21 cellular contexts compared by ENCODE assay signal in the genomic region with DNA sequence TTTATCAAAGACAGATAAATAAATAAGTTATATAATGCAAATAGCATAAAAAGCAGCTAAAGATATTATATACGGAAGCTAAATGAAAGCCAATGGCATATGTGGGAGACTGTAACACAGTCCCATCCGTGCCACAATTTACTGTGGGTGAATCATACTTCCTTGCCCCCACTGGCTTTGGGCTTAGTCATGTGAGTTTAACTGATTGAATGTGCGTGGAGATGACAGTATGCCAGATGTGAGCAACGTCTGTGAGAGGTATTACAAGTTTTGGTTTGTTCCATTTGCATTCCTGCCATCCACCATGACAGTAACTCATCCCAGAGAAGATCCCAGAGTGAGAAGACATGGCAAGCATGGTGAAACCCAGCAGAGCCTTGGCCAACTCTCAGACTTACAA.
A peak's percentile ranks its signal among the peaks of the same experiment; 100 is the strongest.
DNase-seq lines count a peak whose midpoint lies in the region; TF ChIP-seq lines count a peak whose summit lies in the region.
"Had no signal": no experiment of that assay in that cellular context is flagged by ENCODE, and none has a peak within 500 bp of the region (broad histone marks: within the 10 kb centered on the region; RNA-seq: fewer than 3 reads in every experiment).

No MANE protein-coding gene starts in this region.

- H2BK120ac ChIP-seq in mesenchymal stem cell (ENCODE audit: low read depth, low read length): no peak overlapping the region

- H3K36me3 ChIP-seq in brain microvascular endothelial cell (replicated peaks): no peaks in the 10 kb centered on the region
- H3K36me3 ChIP-seq in mesenchymal stem cell (ENCODE audit: control insufficient read depth in 1 of 2, insufficient read depth in 2 of 2, low read depth in 1 of 2, low read length in 2 of 2): no peaks in the 10 kb centered on the region
- H3K36me3 ChIP-seq: left lung, tibial artery had no signal

- H3K4me3 ChIP-seq in brain microvascular endothelial cell (ENCODE audit: low read depth, low read length): no peak overlapping the region
- H3K4me3 ChIP-seq in mesenchymal stem cell (ENCODE audit: insufficient read depth in 1 of 2, low read depth in 1 of 2, low read length in 2 of 2): no peak overlapping the region
- H3K4me3 ChIP-seq: body of pancreas, K562, left lung, tibial artery had no signal

- H3K9ac ChIP-seq in mesenchymal stem cell (ENCODE audit: low read length): no peak overlapping the region

- H2AK5ac ChIP-seq in mesenchymal stem cell (ENCODE audit: low read length, severe bottlenecking): no peak overlapping the region

- no peak for TF ChIP-seq CTCF in brain microvascular endothelial cell (IDR thresholded peaks at IDR 0.05; ENCODE audit: low read depth, low read length, missing control alignments)

- H3K27me3 ChIP-seq in brain microvascular endothelial cell (replicated peaks) (no peaks in the 10 kb centered on the region), mesenchymal stem cell (ENCODE audit: control insufficient read depth in 1 of 2, insufficient read depth in 1 of 2, low read length in 2 of 2) (no peaks in the 10 kb centered on the region)
- H3K27me3 ChIP-seq: body of pancreas, left lung, tibial artery had no signal

- WGBS in mesenchymal stem cell: 14% methylated on average over 4 of the region's 4 CpGs

- no peak overlapping the region for H3K23ac ChIP-seq in mesenchymal stem cell (ENCODE audit: low read length in 2 of 2)

- H3K27ac ChIP-seq in brain microvascular endothelial cell: peak overlapping the region; percentile 44
- no peak overlapping the region for H3K27ac ChIP-seq in mesenchymal stem cell (ENCODE audit: low read length, poor library complexity, severe bottlenecking)
- H3K27ac ChIP-seq: body of pancreas, left lung, tibial artery had no signal

- H4K8ac ChIP-seq in mesenchymal stem cell (ENCODE audit: low read length): peak overlapping the region; percentile 75

- DNase-seq in GM03348 (ENCODE audit: low spot score) (peak; percentile 56), MV-4-11 (lab: John Stamatoyannopoulos, UW) (peak; percentile 69), brain microvascular endothelial cell (peak; percentile 83), mesenchymal stem cell (peak; percentile 69), NCI-H446 (lab: John Stamatoyannopoulos, UW) (no peak), NCI-H82 treated with DMSO at 0.1 percent for 48 hours (lab: John Stamatoyannopoulos, UW; ENCODE audit: unreplicated experiment) (no peak), superior temporal gyrus (ENCODE audit: extremely low spot score) (no peak), NCI-H526 treated with DMSO at 0.1 percent for 48 hours (lab: John Stamatoyannopoulos, UW) (no peak)
- DNase-seq: activated CD4-positive, alpha-beta T cell treated with anti-CD3 and anti-CD28 coated beads for 1 hour; activated CD8-positive, alpha-beta memory T cell treated with anti-CD3 and anti-CD28 coated beads, Interleukin-2, amount 50 U/mL, for 4 hours; activated naive CD4-positive, alpha-beta T cell; body of pancreas; foreskin melanocyte; GF-D8; left lung; NCI-H1694 treated with DMSO at 0.1 percent for 48 hours; NCI-H524 treated with DMSO at 0.1 percent for 48 hours; stimulated activated CD4-positive, alpha-beta T cell treated with anti-CD3 and anti-CD28 coated beads, Interleukin-4, amount 100 ng/mL, for 1 hour; stimulated activated CD8-positive, alpha-beta memory T cell treated with anti-CD3 and anti-CD28 coated beads, Interleukin-4, amount 100 ng/mL, for 48 hours; tibial artery had no signal

- H3K9me3 ChIP-seq in mesenchymal stem cell (ENCODE audit: control insufficient read depth, low read length): peaks cover 6% of the 10 kb centered on the region
- H3K9me3 ChIP-seq: body of pancreas, left lung, tibial artery had no signal

- H2BK15ac ChIP-seq in mesenchymal stem cell (ENCODE audit: low read depth, poor library complexity, severe bottlenecking): no peak overlapping the region

- H2BK5ac ChIP-seq in mesenchymal stem cell (ENCODE audit: low read depth, low read length, poor library complexity, severe bottlenecking): no peak overlapping the region

- peaks cover 2% of the 10 kb centered on the region for H3K4me1 ChIP-seq in mesenchymal stem cell (ENCODE audit: control insufficient read depth, insufficient read depth, low read depth, low read length)
- H3K4me1 ChIP-seq: body of pancreas, left lung, tibial artery had no signal

- in situ Hi-C loops in brain microvascular endothelial cell (cut with HindIII; ENCODE audit: low pct_ligation_motif_present, low sequenced_read_pairs): no loop called here

- H2BK12ac ChIP-seq in mesenchymal stem cell (ENCODE audit: low read length in 2 of 2): no peak overlapping the region

- H3K4ac ChIP-seq in mesenchymal stem cell (ENCODE audit: low read depth in 1 of 2, low read length in 2 of 2): no peak overlapping the region

- no peak overlapping the region for H4K91ac ChIP-seq in mesenchymal stem cell (ENCODE audit: low read length)

- no peak overlapping the region for H3K14ac ChIP-seq in mesenchymal stem cell (ENCODE audit: low read length in 2 of 2)

- no peaks in the 10 kb centered on the region for H3K79me1 ChIP-seq in mesenchymal stem cell (replicated peaks; ENCODE audit: low read length, poor library complexity, severe bottlenecking)

- H3K4me2 ChIP-seq in mesenchymal stem cell (ENCODE audit: low read length, poor library complexity, severe bottlenecking): no peak overlapping the region

- H2AFZ ChIP-seq in mesenchymal stem cell (ENCODE audit: low read depth, low read length): no peak overlapping the region

- H3K18ac ChIP-seq in mesenchymal stem cell (ENCODE audit: low read depth in 1 of 2, low read length in 2 of 2): peak overlapping the region in 1 of 2 experiments; percentile 68

Comparison
In these comparisons a context has a peak if more than half of its experiments do, and no peak if none do; other contexts are left out.
1. DNase-seq: peak in GM03348 (single experiment), MV-4-11 (single experiment), brain microvascular endothelial cell (single experiment) and mesenchymal stem cell (single experiment); none in NCI-H446 (0 of 2), NCI-H82 treated with DMSO at 0.1 percent for 48 hours (single experiment), superior temporal gyrus (single experiment) and NCI-H526 treated with DMSO at 0.1 percent for 48 hours (single experiment).